Comparison of ENCODE assay signal across 19 cellular contexts in genomic region chr3:101170047-101170771, GRCh38.
DNase-seq lines count a peak whose midpoint lies in the region; ATAC-seq, FAIRE-seq and TF ChIP-seq lines count a peak whose summit lies in the region.
"Had no signal": no experiment of that assay in that cellular context is flagged by ENCODE, and none has a peak within 500 bp of the region (broad histone marks: within the 10 kb centered on the region; RNA-seq: fewer than 3 reads in every experiment).

No MANE protein-coding gene starts in this region.

- no peaks in the 10 kb centered on the region for H3K9me3 ChIP-seq in uterus
- no peaks in the 10 kb centered on the region for H3K9me3 ChIP-seq in right lobe of liver
- H3K9me3 ChIP-seq: breast epithelium, prostate gland had no signal

- H3K36me3 Mint-ChIP-seq in activated naive CD8-positive, alpha-beta T cell treated with anti-CD3 and anti-CD28 coated beads, Interleukin-2, amount 50 U/mL, for 24 hours (ENCODE audit: low read depth) = no peaks in the 10 kb centered on the region
- H3K36me3 Mint-ChIP-seq in activated naive CD8-positive, alpha-beta T cell treated with anti-CD3 and anti-CD28 coated beads for 36 hours = no peaks in the 10 kb centered on the region
- H3K36me3 Mint-ChIP-seq: naive B cell had no signal

- peak; percentile 63 for ATAC-seq in activated naive CD8-positive, alpha-beta T cell treated with anti-CD3 and anti-CD28 coated beads, Interleukin-2, amount 50 U/mL, for 24 hours
- ATAC-seq in right lobe of liver (no peak), GM18868 (IDR thresholded peaks at IDR 0.05; ENCODE audit: unreplicated experiment) (no peak), HG03025 (IDR thresholded peaks at IDR 0.05; ENCODE audit: low FRiP score, unreplicated experiment) (no peak)
- ATAC-seq: left colon had no signal

- H3K4me1 ChIP-seq in uterus = no peaks in the 10 kb centered on the region
- no peaks in the 10 kb centered on the region for H3K4me1 ChIP-seq in right lobe of liver
- H3K4me1 ChIP-seq: breast epithelium, prostate gland had no signal

- peak overlapping the region; percentile 90 for H3K27ac Mint-ChIP-seq in activated naive CD8-positive, alpha-beta T cell treated with anti-CD3 and anti-CD28 coated beads, Interleukin-2, amount 50 U/mL, for 24 hours
- H3K27ac Mint-ChIP-seq in activated naive CD8-positive, alpha-beta T cell treated with anti-CD3 and anti-CD28 coated beads for 36 hours = no peak overlapping the region
- H3K27ac Mint-ChIP-seq: activated naive CD4-positive, alpha-beta T cell treated with anti-CD3 and anti-CD28 coated beads for 36 hours; naive B cell had no signal

- TF ChIP-seq CTCF in bronchial epithelial cell (IDR thresholded peaks at IDR 0.05; ENCODE audit: insufficient read depth, low read length, severe bottlenecking) (no peak), uterus (IDR thresholded peaks at IDR 0.05) (no peak), right lobe of liver (IDR thresholded peaks at IDR 0.05) (no peak)

- H3K36me3 ChIP-seq in bronchial epithelial cell (ENCODE audit: control insufficient read depth, insufficient read depth, low read length) (no peaks in the 10 kb centered on the region), uterus (no peaks in the 10 kb centered on the region), right lobe of liver (no peaks in the 10 kb centered on the region)
- H3K36me3 ChIP-seq: breast epithelium, prostate gland had no signal

- peak; percentile 50 for FAIRE-seq in bronchial epithelial cell (lab: Jason Lieb, UNC)
- FAIRE-seq: GM12891 had no signal

- H3K27ac ChIP-seq in uterus (peak overlapping the region; percentile 29 to 63), right lobe of liver (no peak overlapping the region)
- H3K27ac ChIP-seq: breast epithelium, prostate gland had no signal

- peaks cover 16% of the 10 kb centered on the region for H3K27me3 Mint-ChIP-seq in activated naive CD8-positive, alpha-beta T cell treated with anti-CD3 and anti-CD28 coated beads, Interleukin-2, amount 50 U/mL, for 24 hours
- peaks cover 6% of the 10 kb centered on the region for H3K27me3 Mint-ChIP-seq in activated naive CD8-positive, alpha-beta T cell treated with anti-CD3 and anti-CD28 coated beads for 36 hours

- no peak for DNase-seq in activated naive CD8-positive, alpha-beta T cell treated with anti-CD3 and anti-CD28 coated beads, Interleukin-2, amount 50 U/mL, for 24 hours
- no peak for DNase-seq in activated naive CD8-positive, alpha-beta T cell treated with anti-CD3 and anti-CD28 coated beads for 36 hours
- DNase-seq in bronchial epithelial cell (ENCODE audit: low read depth) (no peak), iris pigment epithelial cell (ENCODE audit: low read depth) (peak; percentile 50), uterus (no peak), right lobe of liver (no peak)
- DNase-seq: activated naive CD4-positive, alpha-beta T cell treated with anti-CD3 and anti-CD28 coated beads for 36 hours; effector CD8-positive, alpha-beta T cell; GOT3; left colon; naive B cell; NCI-H1417 treated with DMSO at 0.1 percent for 48 hours; SIG-M5; stimulated activated CD4-positive, alpha-beta T cell treated with anti-CD3 and anti-CD28 coated beads, Interleukin-15, amount 100 ng/mL, for 24 hours had no signal

- peaks cover 38% of the 10 kb centered on the region for H3K4me1 Mint-ChIP-seq in activated naive CD8-positive, alpha-beta T cell treated with anti-CD3 and anti-CD28 coated beads, Interleukin-2, amount 50 U/mL, for 24 hours
- H3K4me1 Mint-ChIP-seq in activated naive CD8-positive, alpha-beta T cell treated with anti-CD3 and anti-CD28 coated beads for 36 hours = peaks cover 4% of the 10 kb centered on the region
- H3K4me1 Mint-ChIP-seq: naive B cell had no signal

- intact Hi-C loops in uterus (cut with DNase I; ENCODE audit: low total_unique reads) = no loop called here
- intact Hi-C loops in right lobe of liver (cut with DNase I) = no loop called here

- peaks cover 6% of the 10 kb centered on the region for H3K9me3 Mint-ChIP-seq in activated naive CD8-positive, alpha-beta T cell treated with anti-CD3 and anti-CD28 coated beads, Interleukin-2, amount 50 U/mL, for 24 hours
- H3K9me3 Mint-ChIP-seq in activated naive CD8-positive, alpha-beta T cell treated with anti-CD3 and anti-CD28 coated beads for 36 hours = no peaks in the 10 kb centered on the region
- H3K9me3 Mint-ChIP-seq: activated naive CD4-positive, alpha-beta T cell treated with anti-CD3 and anti-CD28 coated beads for 36 hours had no signal

- no peak overlapping the region for H3K4me3 Mint-ChIP-seq in activated naive CD8-positive, alpha-beta T cell treated with anti-CD3 and anti-CD28 coated beads, Interleukin-2, amount 50 U/mL, for 24 hours
- no peak overlapping the region for H3K4me3 Mint-ChIP-seq in activated naive CD8-positive, alpha-beta T cell treated with anti-CD3 and anti-CD28 coated beads for 36 hours
- H3K4me3 Mint-ChIP-seq: activated naive CD4-positive, alpha-beta T cell treated with anti-CD3 and anti-CD28 coated beads for 36 hours; naive B cell had no signal

- TF ChIP-seq POLR2A in uterus (IDR thresholded peaks at IDR 0.05) (no peak), right lobe of liver (IDR thresholded peaks at IDR 0.05) (no peak)

- no peaks in the 10 kb centered on the region for H3K27me3 ChIP-seq in bronchial epithelial cell (ENCODE audit: control insufficient read depth, insufficient read depth, low read length)
- H3K27me3 ChIP-seq in uterus = no peaks in the 10 kb centered on the region
- H3K27me3 ChIP-seq in right lobe of liver = no peaks in the 10 kb centered on the region
- H3K27me3 ChIP-seq: breast epithelium had no signal

- H3K4me3 ChIP-seq in bronchial epithelial cell (ENCODE audit: low read depth, low read length) (no peak overlapping the region), uterus (no peak overlapping the region), right lobe of liver (no peak overlapping the region)
- H3K4me3 ChIP-seq: breast epithelium, prostate gland had no signal

- 56% methylated on average over 8 of the region's 8 CpGs for WGBS in right lobe of liver (ENCODE audit: insufficient coverage, low coverage, low lambda C conversion rate, missing lambda C conversion rate)

Comparison
In these comparisons a context has a peak if more than half of its experiments do, and no peak if none do; other contexts are left out.
1. H3K27ac ChIP-seq: peak in uterus (2 of 2); none in right lobe of liver (0 of 3).